24 cellular contexts compared by ENCODE assay signal in genomic region chr2:43585708-43586107, GRCh38. TPM values are rescaled to one million over a fixed set of nuclear protein-coding genes. Genes with fewer than 3 reads are reported as not detected.
DNase-seq lines count a peak whose midpoint lies in the region; ATAC-seq, FAIRE-seq and TF ChIP-seq lines count a peak whose summit lies in the region.
"Had no signal": no experiment of that assay in that cellular context is flagged by ENCODE, and none has a peak within 500 bp of the region (broad histone marks: within the 10 kb centered on the region; RNA-seq: fewer than 3 reads in every experiment).

No MANE protein-coding gene starts in this region.

- no peak overlapping the region for H3K4me3 ChIP-seq in WERI-Rb-1 (ENCODE audit: low read depth, low read length)
- H3K4me3 ChIP-seq: A549; BLaER1 treated with 17β-estradiol and CSF1 and Interleukin-3, amounts not matched to agents 10 nM and 100 nM; GM12878 had no signal

- POLR2A ChIA-PET in WTC11 (lab: Charles Lee), result no interaction called here

- TF ChIP-seq CTCF in WTC11 (IDR thresholded peaks at IDR 0.05), result no peak
- no peak for TF ChIP-seq CTCF in WERI-Rb-1 (IDR thresholded peaks at IDR 0.05; ENCODE audit: low read depth, low read length)

- no peak for DNase-seq in activated T-cell treated with anti-CD3 and anti-CD28 coated beads, Interleukin-2, amount 50 U/mL, for 24 hours
- no peak for DNase-seq in activated T-cell treated with anti-CD3 and anti-CD28 coated beads, Interleukin-2, amount 50 U/mL, for 48 hours
- DNase-seq in T-helper 17 cell, result no peak
- DNase-seq in WTC11 (ENCODE audit: low spot score), result no peak
- no peak for DNase-seq in frontal cortex (ENCODE audit: low spot score in 2 of 2)
- DNase-seq in RPMI8226, result no peak
- DNase-seq in OCI-M1 (lab: John Stamatoyannopoulos, UW), result no peak
- no peak for DNase-seq in WERI-Rb-1
- DNase-seq: AML-193; Caco-2; Calu3; CD4-positive, alpha-beta T cell; CD8-positive, alpha-beta T cell; DMS79 treated with DMSO at 0.1 percent for 48 hours; GDM1 had no signal

- ATAC-seq in T-helper 17 cell (no peak), WTC11 (no peak)
- ATAC-seq: A549; CD8-positive, alpha-beta T cell; GM12878 had no signal

- H3K27ac Mint-ChIP-seq in activated T-cell treated with anti-CD3 and anti-CD28 coated beads, Interleukin-2, amount 50 U/mL, for 24 hours, result peak overlapping the region; percentile 52
- H3K27ac Mint-ChIP-seq in T-helper 17 cell (peak overlapping the region; percentile 73), WTC11 (no peak overlapping the region)
- H3K27ac Mint-ChIP-seq: B cell; CD4-positive, alpha-beta T cell; CD8-positive, alpha-beta T cell had no signal

- no peaks in the 10 kb centered on the region for H3K9me3 ChIP-seq in T-helper 17 cell (ENCODE audit: control insufficient read depth, low read length, poor library complexity, severe bottlenecking)
- no peaks in the 10 kb centered on the region for H3K9me3 ChIP-seq in WERI-Rb-1 (ENCODE audit: severe bottlenecking)
- H3K9me3 ChIP-seq: A549, Caco-2 had no signal

- H3K27me3 Mint-ChIP-seq in activated T-cell treated with anti-CD3 and anti-CD28 coated beads, Interleukin-2, amount 50 U/mL, for 24 hours, result no peaks in the 10 kb centered on the region
- no peaks in the 10 kb centered on the region for H3K27me3 Mint-ChIP-seq in T-helper 17 cell
- no peaks in the 10 kb centered on the region for H3K27me3 Mint-ChIP-seq in WTC11 (ENCODE audit: low read depth)
- H3K27me3 Mint-ChIP-seq: B cell; CD4-positive, alpha-beta T cell had no signal

- peaks cover 43% of the 10 kb centered on the region for H3K36me3 ChIP-seq in WERI-Rb-1

- no peak overlapping the region for H3K27ac ChIP-seq in WERI-Rb-1
- H3K27ac ChIP-seq: 22Rv1; A549; BLaER1 treated with 17β-estradiol and CSF1 and Interleukin-3, amounts not matched to agents 10 nM and 100 nM; C4-2B had no signal

- peak; percentile 52 for FAIRE-seq in frontal cortex (lab: Jason Lieb, UNC)
- FAIRE-seq: A549, D721Med, GM12878, GM12892, GM18507 had no signal

- CTCF ChIA-PET in WTC11 (lab: Charles Lee), result no interaction called here

- no peaks in the 10 kb centered on the region for H3K27me3 ChIP-seq in WERI-Rb-1 (ENCODE audit: insufficient read depth, low read depth, severe bottlenecking)
- H3K27me3 ChIP-seq: BLaER1 treated with 17β-estradiol and CSF1 and Interleukin-3, amounts not matched to agents 10 nM and 100 nM had no signal

- H3K4me3 Mint-ChIP-seq in activated T-cell treated with anti-CD3 and anti-CD28 coated beads, Interleukin-2, amount 50 U/mL, for 24 hours, result no peak overlapping the region
- H3K4me3 Mint-ChIP-seq in T-helper 17 cell, result no peak overlapping the region
- H3K4me3 Mint-ChIP-seq in WTC11, result no peak overlapping the region
- H3K4me3 Mint-ChIP-seq: B cell; CD4-positive, alpha-beta T cell; CD8-positive, alpha-beta T cell had no signal

- H3K4me1 Mint-ChIP-seq in activated T-cell treated with anti-CD3 and anti-CD28 coated beads, Interleukin-2, amount 50 U/mL, for 24 hours (ENCODE audit: low read depth), result peaks cover 19% of the 10 kb centered on the region
- H3K4me1 Mint-ChIP-seq in T-helper 17 cell (peaks cover 20% of the 10 kb centered on the region), WTC11 (no peaks in the 10 kb centered on the region)
- H3K4me1 Mint-ChIP-seq: B cell had no signal

- no peaks in the 10 kb centered on the region for H3K9me3 Mint-ChIP-seq in activated T-cell treated with anti-CD3 and anti-CD28 coated beads, Interleukin-2, amount 50 U/mL, for 24 hours
- no peaks in the 10 kb centered on the region for H3K9me3 Mint-ChIP-seq in WTC11
- H3K9me3 Mint-ChIP-seq: CD4-positive, alpha-beta T cell; CD8-positive, alpha-beta T cell had no signal

- peaks cover 94% of the 10 kb centered on the region for H3K36me3 Mint-ChIP-seq in activated T-cell treated with anti-CD3 and anti-CD28 coated beads, Interleukin-2, amount 50 U/mL, for 24 hours (ENCODE audit: low read depth)
- H3K36me3 Mint-ChIP-seq in T-helper 17 cell (ENCODE audit: low read depth) (peaks cover 21% of the 10 kb centered on the region), WTC11 (peaks cover 26% of the 10 kb centered on the region)

TF ChIP-seq in WTC11, 78 proteins besides CTCF, POLR2A, EP300 and RAD21:
- no peak for TF ChIP-seq E2F5 (CRISPR knock-in tag; IDR thresholded peaks at IDR 0.05)
- no peak for TF ChIP-seq ESRRA (CRISPR knock-in tag; IDR thresholded peaks at IDR 0.05; ENCODE audit: borderline replicate concordance)
- TF ChIP-seq HMGA2 (CRISPR knock-in tag; IDR thresholded peaks at IDR 0.05), result peak; percentile 92
- TF ChIP-seq SP1 (CRISPR knock-in tag; conservative IDR thresholded peaks at IDR 0.05), result no peak
- TF ChIP-seq IRF2 (CRISPR knock-in tag; IDR thresholded peaks at IDR 0.05; ENCODE audit: borderline replicate concordance, low read depth), result no peak
- TF ChIP-seq FOXJ3 (CRISPR knock-in tag; IDR thresholded peaks at IDR 0.05; ENCODE audit: borderline replicate concordance), result no peak
- TF ChIP-seq E2F4 (CRISPR knock-in tag; IDR thresholded peaks at IDR 0.05; ENCODE audit: borderline replicate concordance, low read depth), result no peak

RNA-seq across cellular contexts. Expression of gene THADA, which starts 10.1 kb away (rescaled TPM):
- 10 to 100 TPM; 40.1 to 41.0 TPM for total RNA-seq in T-helper 17 cell
- 20.6 to 27.5 TPM (median 21.7 TPM) in 3 replicates for total RNA-seq in WTC11 (2021)
- 32.6 TPM for total RNA-seq in frontal cortex

RNA-seq across cellular contexts. Expression of gene PLEKHH2, which starts 51.4 kb away (rescaled TPM):
- under 1 TPM in 1 of 2 donors, not detected in 1; 0.75 TPM for total RNA-seq in T-helper 17 cell
- total RNA-seq in WTC11 (2021), result 5.8 to 7.1 TPM (median 7.0 TPM) in 3 replicates
- total RNA-seq in frontal cortex, result 7.3 TPM
- total RNA-seq: GM12878 had no signal
